In the genomic region with DNA sequence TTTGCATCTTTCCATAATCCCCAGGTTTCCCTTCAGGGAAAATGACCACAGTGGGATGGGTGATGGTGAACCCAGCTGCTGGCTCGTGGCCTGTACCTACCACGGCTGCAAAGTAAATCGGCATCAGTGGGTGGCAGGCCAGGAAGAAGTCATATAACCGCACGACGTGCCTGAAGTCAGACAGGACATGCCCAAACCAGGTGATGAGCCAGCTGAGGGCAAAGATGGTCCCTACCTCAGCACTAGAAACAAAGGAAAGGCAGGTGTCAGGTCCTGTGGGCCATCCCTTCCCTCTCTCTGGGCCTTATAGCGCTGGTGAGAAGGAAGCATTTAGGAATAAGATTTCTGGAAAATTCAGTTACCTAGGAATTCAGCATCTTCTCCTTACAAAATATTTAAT, we compare ENCODE assay signal across 31 cellular contexts. TPM values are rescaled to one million over a fixed set of nuclear protein-coding genes. Genes with fewer than 3 reads are reported as not detected.
DNase-seq lines count a peak whose midpoint lies in the region; ATAC-seq lines count a peak whose summit lies in the region.
"Had no signal": no experiment of that assay in that cellular context is flagged by ENCODE, and none has a peak within 500 bp of the region (broad histone marks: within the 10 kb centered on the region; RNA-seq: fewer than 3 reads in every experiment).

No MANE protein-coding gene starts in this region.

- H2BK15ac ChIP-seq in neuronal stem cell (ENCODE audit: low read length), result no peak overlapping the region

- H3K36me3 ChIP-seq in CD4-positive, CD25-positive, alpha-beta regulatory T cell (ENCODE audit: control insufficient read depth, insufficient read depth, low read length), result peaks cover 62% of the 10 kb centered on the region
- H3K36me3 ChIP-seq in neuronal stem cell (replicated peaks in 1 of 2; ENCODE audit: control insufficient read depth in 2 of 2, insufficient read depth in 2 of 2, low read length in 2 of 2), result peaks cover 52 to 97% of the 10 kb centered on the region in 2 donors
- H3K36me3 ChIP-seq: neural progenitor cell, uterus had no signal

- DNase-seq in activated T-cell treated with anti-CD3 and anti-CD28 coated beads, Interleukin-2, amount 50 U/mL, for 72 hours, result no peak
- DNase-seq in activated T-cell treated with anti-CD3 and anti-CD28 coated beads, Interleukin-2, amount 50 U/mL, for 1 hour, result no peak
- no peak for DNase-seq in CD4-positive, CD25-positive, alpha-beta regulatory T cell
- DNase-seq in activated T-helper 1 cell treated with anti-CD3 and anti-CD28 coated beads, Interleukin-12 subunit alpha, Interleukin-12 subunit beta, Interleukin-2, Interleukin-4 antibody, amounts not matched to agents 30 ng/mL and 10 ng/mL and 1 ng/mL, durations not matched to agents 14 hours and 24 hours and 36 hours (ENCODE audit: low spot score), result no peak
- DNase-seq in neuronal stem cell (ENCODE audit: low spot score) (no peak), iPS-NIHi7 (ENCODE audit: extremely low spot score) (no peak), OCI-M2 (lab: John Stamatoyannopoulos, UW; ENCODE audit: unreplicated experiment) (no peak)
- DNase-seq: ACHN; BE2C; COR-L47; DMS53; effector CD8-positive, alpha-beta T cell; H9; hypothalamus; Karpas-422; left colon; MV-4-11; NCI-H1436; NCI-H2081; NCI-H2227 treated with DMSO at 0.1 percent for 48 hours; NCI-H526; PC-9; SK-N-SH; stimulated activated CD8-positive, alpha-beta memory T cell treated with anti-CD3 and anti-CD28 coated beads, Interleukin-4, amount 100 ng/mL, for 48 hours; thyroid gland; uterus had no signal

- no peak overlapping the region for H2AFZ ChIP-seq in neuronal stem cell (ENCODE audit: low read length)
- H2AFZ ChIP-seq: neural progenitor cell, PC-9 had no signal

- no peaks in the 10 kb centered on the region for H3K9me3 Mint-ChIP-seq in activated T-cell treated with anti-CD3 and anti-CD28 coated beads, Interleukin-2, amount 50 U/mL, for 72 hours
- H3K9me3 Mint-ChIP-seq in CD4-positive, CD25-positive, alpha-beta regulatory T cell, result no peaks in the 10 kb centered on the region
- H3K9me3 Mint-ChIP-seq in activated T-helper 1 cell treated with anti-CD3 and anti-CD28 coated beads, Interleukin-12 subunit alpha, Interleukin-12 subunit beta, Interleukin-2, Interleukin-4 antibody, amounts not matched to agents 30 ng/mL and 10 ng/mL and 1 ng/mL, durations not matched to agents 14 hours and 24 hours and 36 hours, result no peaks in the 10 kb centered on the region
- H3K9me3 Mint-ChIP-seq: H9, neural progenitor cell had no signal

- no peaks in the 10 kb centered on the region for H3K9me3 ChIP-seq in CD4-positive, CD25-positive, alpha-beta regulatory T cell (ENCODE audit: control insufficient read depth in 2 of 2, low read length in 2 of 2)
- H3K9me3 ChIP-seq in neuronal stem cell (replicated peaks in 1 of 2; ENCODE audit: control insufficient read depth in 2 of 2, insufficient read depth in 1 of 2, low read depth in 1 of 2, low read length in 2 of 2), result peaks cover 0 to 1% of the 10 kb centered on the region in 2 donors
- H3K9me3 ChIP-seq: BE2C, right atrium auricular region, SK-N-SH, thyroid gland, uterus had no signal

- H4K91ac ChIP-seq in neuronal stem cell (ENCODE audit: low read depth, low read length, poor library complexity), result no peak overlapping the region

- peaks cover 29% of the 10 kb centered on the region for H3K4me1 ChIP-seq in CD4-positive, CD25-positive, alpha-beta regulatory T cell (ENCODE audit: control insufficient read depth, insufficient read depth, low read length, poor library complexity, severe bottlenecking)
- H3K4me1 ChIP-seq in neuronal stem cell (ENCODE audit: control insufficient read depth in 2 of 2, insufficient read depth in 1 of 2, low read depth in 1 of 2, low read length in 2 of 2), result peaks cover 0 to 3% of the 10 kb centered on the region in 2 donors
- H3K4me1 ChIP-seq: BE2C, neural progenitor cell, uterus had no signal

- no peak overlapping the region for H2BK12ac ChIP-seq in neuronal stem cell (ENCODE audit: low read length)

- H3K18ac ChIP-seq in neuronal stem cell (ENCODE audit: low read length), result no peak overlapping the region

- H3K36me3 Mint-ChIP-seq in activated T-cell treated with anti-CD3 and anti-CD28 coated beads, Interleukin-2, amount 50 U/mL, for 72 hours (ENCODE audit: insufficient read depth in 2 of 2), result peaks cover 13 to 33% of the 10 kb centered on the region in 2 donors
- peaks cover 41% of the 10 kb centered on the region for H3K36me3 Mint-ChIP-seq in CD4-positive, CD25-positive, alpha-beta regulatory T cell
- H3K36me3 Mint-ChIP-seq in activated T-helper 1 cell treated with anti-CD3 and anti-CD28 coated beads, Interleukin-12 subunit alpha, Interleukin-12 subunit beta, Interleukin-2, Interleukin-4 antibody, amounts not matched to agents 30 ng/mL and 10 ng/mL and 1 ng/mL, durations not matched to agents 14 hours and 24 hours and 36 hours (ENCODE audit: low read depth), result peaks cover 77% of the 10 kb centered on the region

- no peak overlapping the region for H3K27ac ChIP-seq in CD4-positive, CD25-positive, alpha-beta regulatory T cell (ENCODE audit: insufficient read depth, low read length, poor library complexity, severe bottlenecking)
- H3K27ac ChIP-seq in neuronal stem cell (replicated peaks; ENCODE audit: low read length), result no peak overlapping the region
- H3K27ac ChIP-seq: coronary artery, epithelial cell of prostate, neural progenitor cell, PC-9, right atrium auricular region, thyroid gland, uterus had no signal

- H3K27me3 ChIP-seq in CD4-positive, CD25-positive, alpha-beta regulatory T cell (ENCODE audit: control insufficient read depth, insufficient read depth, low read length), result no peaks in the 10 kb centered on the region
- H3K27me3 ChIP-seq in neuronal stem cell (ENCODE audit: control insufficient read depth in 3 of 3, insufficient read depth in 3 of 3, low read depth in 1 of 3, low read length in 3 of 3), result no peaks in the 10 kb centered on the region
- H3K27me3 ChIP-seq: BE2C, neural progenitor cell, right atrium auricular region, thyroid gland, uterus had no signal

- H3K79me1 ChIP-seq in neuronal stem cell (ENCODE audit: low read depth, low read length), result no peaks in the 10 kb centered on the region

- peak overlapping the region; percentile 45 for H3K27ac Mint-ChIP-seq in activated T-cell treated with anti-CD3 and anti-CD28 coated beads, Interleukin-2, amount 50 U/mL, for 72 hours
- peak overlapping the region in 1 of 3 donors; percentile 38 for H3K27ac Mint-ChIP-seq in CD4-positive, CD25-positive, alpha-beta regulatory T cell
- H3K27ac Mint-ChIP-seq in activated T-helper 1 cell treated with anti-CD3 and anti-CD28 coated beads, Interleukin-12 subunit alpha, Interleukin-12 subunit beta, Interleukin-2, Interleukin-4 antibody, amounts not matched to agents 30 ng/mL and 10 ng/mL and 1 ng/mL, durations not matched to agents 14 hours and 24 hours and 36 hours, result peak overlapping the region; percentile 85
- H3K27ac Mint-ChIP-seq: H9, neural progenitor cell had no signal

- H2AK5ac ChIP-seq in neuronal stem cell (ENCODE audit: low read depth, low read length), result no peak overlapping the region

- H2BK120ac ChIP-seq in neuronal stem cell (ENCODE audit: low read depth, low read length), result no peak overlapping the region

- no peak overlapping the region for H2BK5ac ChIP-seq in neuronal stem cell (ENCODE audit: low read length)

- H3K23ac ChIP-seq in neuronal stem cell (ENCODE audit: low read depth, low read length, poor library complexity), result peak overlapping the region; percentile 6

- H3K4me3 ChIP-seq in CD4-positive, CD25-positive, alpha-beta regulatory T cell (ENCODE audit: low read depth, low read length), result no peak overlapping the region
- no peak overlapping the region for H3K4me3 ChIP-seq in neuronal stem cell (ENCODE audit: low read length in 2 of 2)
- H3K4me3 ChIP-seq: coronary artery, neural progenitor cell, PC-9, right atrium auricular region, thyroid gland, uterus had no signal

- no CpG with 5 or more reads among the region's 7 CpGs for WGBS in neuronal stem cell (ENCODE audit: extremely low coverage in 2 of 2, insufficient read length in 2 of 2, insufficient replicate concordance in 1 of 2), 2 donors

- no peak for ATAC-seq in activated T-cell treated with anti-CD3 and anti-CD28 coated beads, Interleukin-2, amount 50 U/mL, for 72 hours (replicated peaks in 1 of 2)
- no peak for ATAC-seq in CD4-positive, CD25-positive, alpha-beta regulatory T cell (ENCODE audit: low read depth in 2 of 2)
- ATAC-seq: activated CD4-positive, CD25-positive, alpha-beta regulatory T cell treated with anti-CD3 and anti-CD28 coated beads, Interleukin-2, amount 50 U/mL, for 24 hours; left colon had no signal

- no peak overlapping the region for H3K4me2 ChIP-seq in neuronal stem cell (ENCODE audit: insufficient read depth, low read length, poor library complexity, severe bottlenecking)
- H3K4me2 ChIP-seq: neural progenitor cell, PC-9, SK-N-SH had no signal

- peaks cover 50% of the 10 kb centered on the region for H3K4me1 Mint-ChIP-seq in activated T-cell treated with anti-CD3 and anti-CD28 coated beads, Interleukin-2, amount 50 U/mL, for 72 hours (ENCODE audit: low read depth)
- H3K4me1 Mint-ChIP-seq in CD4-positive, CD25-positive, alpha-beta regulatory T cell, result peaks cover 14 to 59% (median 40%) of the 10 kb centered on the region in 4 donors
- H3K4me1 Mint-ChIP-seq in activated T-helper 1 cell treated with anti-CD3 and anti-CD28 coated beads, Interleukin-12 subunit alpha, Interleukin-12 subunit beta, Interleukin-2, Interleukin-4 antibody, amounts not matched to agents 30 ng/mL and 10 ng/mL and 1 ng/mL, durations not matched to agents 14 hours and 24 hours and 36 hours (ENCODE audit: low read depth), result peaks cover 72% of the 10 kb centered on the region

- no peak overlapping the region for H4K8ac ChIP-seq in neuronal stem cell (ENCODE audit: low read depth, low read length)

- intact Hi-C loops in activated T-helper 1 cell treated with anti-CD3 and anti-CD28 coated beads, Interleukin-12 subunit alpha, Interleukin-12 subunit beta, Interleukin-2, Interleukin-4 antibody, amounts not matched to agents 30 ng/mL and 10 ng/mL and 1 ng/mL, durations not matched to agents 14 hours and 24 hours and 36 hours (cut with micrococcal nuclease), result no loop called here

- no peak overlapping the region for H3K4ac ChIP-seq in neuronal stem cell (ENCODE audit: low read length)

- peak overlapping the region; percentile 23 to 54 for H3K4me3 Mint-ChIP-seq in activated T-cell treated with anti-CD3 and anti-CD28 coated beads, Interleukin-2, amount 50 U/mL, for 72 hours
- peak overlapping the region in 3 of 4 donors; percentile 43 to 77 (median 46) for H3K4me3 Mint-ChIP-seq in CD4-positive, CD25-positive, alpha-beta regulatory T cell
- H3K4me3 Mint-ChIP-seq in activated T-helper 1 cell treated with anti-CD3 and anti-CD28 coated beads, Interleukin-12 subunit alpha, Interleukin-12 subunit beta, Interleukin-2, Interleukin-4 antibody, amounts not matched to agents 30 ng/mL and 10 ng/mL and 1 ng/mL, durations not matched to agents 14 hours and 24 hours and 36 hours, result peak overlapping the region; percentile 23
- H3K4me3 Mint-ChIP-seq: H9, neural progenitor cell had no signal

- H3K27me3 Mint-ChIP-seq in activated T-cell treated with anti-CD3 and anti-CD28 coated beads, Interleukin-2, amount 50 U/mL, for 72 hours (ENCODE audit: low read depth), result no peaks in the 10 kb centered on the region
- H3K27me3 Mint-ChIP-seq in CD4-positive, CD25-positive, alpha-beta regulatory T cell, result no peaks in the 10 kb centered on the region
- H3K27me3 Mint-ChIP-seq in activated T-helper 1 cell treated with anti-CD3 and anti-CD28 coated beads, Interleukin-12 subunit alpha, Interleukin-12 subunit beta, Interleukin-2, Interleukin-4 antibody, amounts not matched to agents 30 ng/mL and 10 ng/mL and 1 ng/mL, durations not matched to agents 14 hours and 24 hours and 36 hours (ENCODE audit: insufficient read depth), result no peaks in the 10 kb centered on the region

- no peak overlapping the region for H3K14ac ChIP-seq in neuronal stem cell (ENCODE audit: low read length)

- no peak overlapping the region for H3K9ac ChIP-seq in neuronal stem cell (ENCODE audit: low read depth, low read length, poor library complexity)
- H3K9ac ChIP-seq: neural progenitor cell, SK-N-SH had no signal

RNA-seq across cellular contexts. Expression of a gene that starts 22.2 kb away (rescaled TPM):
- total RNA-seq in activated T-cell treated with anti-CD3 and anti-CD28 coated beads, Interleukin-2, amount 50 U/mL, for 72 hours, result 10 to 100 TPM; 26.7 to 28.2 TPM
- total RNA-seq in CD4-positive, CD25-positive, alpha-beta regulatory T cell, result 30.2 TPM
- polyA plus RNA-seq in CD4-positive, CD25-positive, alpha-beta regulatory T cell, result 10 to 100 TPM; 16.4 to 23.2 (median 18.2) TPM
- 37.5 and 41.4 TPM in 2 replicates for total RNA-seq in activated T-helper 1 cell treated with anti-CD3 and anti-CD28 coated beads, Interleukin-12 subunit alpha, Interleukin-12 subunit beta, Interleukin-2, Interleukin-4 antibody, amounts not matched to agents 30 ng/mL and 10 ng/mL and 1 ng/mL, durations not matched to agents 14 hours and 24 hours and 36 hours
- 18.3 TPM for polyA plus RNA-seq in neuronal stem cell (2013, experiment 1 of 2)
- 18.9 TPM for polyA plus RNA-seq in neuronal stem cell (2013, experiment 2 of 2)

RNA-seq across cellular contexts. Expression of a gene that starts 32.0 kb away (rescaled TPM):
- 100 to 1,000 TPM; 176 to 198 TPM for total RNA-seq in activated T-cell treated with anti-CD3 and anti-CD28 coated beads, Interleukin-2, amount 50 U/mL, for 72 hours
- total RNA-seq in CD4-positive, CD25-positive, alpha-beta regulatory T cell, result 93.9 TPM
- polyA plus RNA-seq in CD4-positive, CD25-positive, alpha-beta regulatory T cell, result 100 to 1,000 TPM in 1 of 4 donors, 10 to 100 TPM in 3; 87.5 to 115 (median 91.8) TPM
- 130 and 132 TPM in 2 replicates for total RNA-seq in activated T-helper 1 cell treated with anti-CD3 and anti-CD28 coated beads, Interleukin-12 subunit alpha, Interleukin-12 subunit beta, Interleukin-2, Interleukin-4 antibody, amounts not matched to agents 30 ng/mL and 10 ng/mL and 1 ng/mL, durations not matched to agents 14 hours and 24 hours and 36 hours
- 33.0 TPM for polyA plus RNA-seq in neuronal stem cell (2013, experiment 1 of 2)
- polyA plus RNA-seq in neuronal stem cell (2013, experiment 2 of 2), result 31.6 TPM

RNA-seq across cellular contexts. Expression of a gene that starts 59.6 kb away (rescaled TPM):
- 100 to 1,000 TPM; 165 to 281 TPM for total RNA-seq in activated T-cell treated with anti-CD3 and anti-CD28 coated beads, Interleukin-2, amount 50 U/mL, for 72 hours
- 6.0 TPM for total RNA-seq in CD4-positive, CD25-positive, alpha-beta regulatory T cell
- 10 to 100 TPM; 15.0 to 22.6 (median 19.6) TPM for polyA plus RNA-seq in CD4-positive, CD25-positive, alpha-beta regulatory T cell
- total RNA-seq in activated T-helper 1 cell treated with anti-CD3 and anti-CD28 coated beads, Interleukin-12 subunit alpha, Interleukin-12 subunit beta, Interleukin-2, Interleukin-4 antibody, amounts not matched to agents 30 ng/mL and 10 ng/mL and 1 ng/mL, durations not matched to agents 14 hours and 24 hours and 36 hours, result 37.1 and 39.5 TPM in 2 replicates
- 5.1 TPM for polyA plus RNA-seq in neuronal stem cell (2013, experiment 1 of 2)
- polyA plus RNA-seq in neuronal stem cell (2013, experiment 2 of 2), result 4.6 TPM
